In the genomic region with DNA sequence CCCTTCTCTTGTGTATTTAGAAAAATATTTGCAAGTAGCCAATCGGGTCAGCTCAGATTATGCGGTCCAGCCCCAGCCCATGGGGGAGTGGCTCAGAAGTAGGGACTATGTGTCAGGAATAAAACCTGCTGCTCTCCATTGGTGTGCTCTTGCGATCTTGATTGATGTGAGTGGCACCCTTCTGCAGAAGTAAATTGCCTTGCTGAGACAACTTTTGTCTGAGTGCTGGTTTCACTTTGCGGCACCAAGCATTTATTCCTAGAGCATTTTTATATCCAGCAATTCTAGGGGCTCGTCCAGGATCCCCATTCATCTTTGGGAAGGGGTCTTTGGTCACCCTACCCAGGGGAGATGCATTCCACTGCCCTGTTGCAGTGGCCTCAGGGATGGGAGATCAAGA, we compare ENCODE assay signal across 1 cellular context.
TF ChIP-seq lines count a peak whose summit lies in the region.

No MANE protein-coding gene starts in this region.

TF ChIP-seq in HepG2, 621 proteins besides CTCF, POLR2A, EP300 and RAD21:
- TF ChIP-seq ZNF562 (CRISPR knock-in tag; IDR thresholded peaks at IDR 0.05; ENCODE audit: borderline replicate concordance) (peak; percentile 89; the same call in 1 of the 2 replicates), BRCA1 (CRISPR knock-in tag; IDR thresholded peaks at IDR 0.05) (no peak), CCDC6 (CRISPR knock-in tag; IDR thresholded peaks at IDR 0.05) (no peak), CHD4 (IDR thresholded peaks at IDR 0.05; ENCODE audit: borderline replicate concordance, low read length) (no peak), XRCC5 (optimal IDR thresholded peaks at IDR 0.05; ENCODE audit: low read length) (no peak), ZNF772 (CRISPR knock-in tag; IDR thresholded peaks at IDR 0.05) (no peak)
- TF ChIP-seq, protein P1, sequence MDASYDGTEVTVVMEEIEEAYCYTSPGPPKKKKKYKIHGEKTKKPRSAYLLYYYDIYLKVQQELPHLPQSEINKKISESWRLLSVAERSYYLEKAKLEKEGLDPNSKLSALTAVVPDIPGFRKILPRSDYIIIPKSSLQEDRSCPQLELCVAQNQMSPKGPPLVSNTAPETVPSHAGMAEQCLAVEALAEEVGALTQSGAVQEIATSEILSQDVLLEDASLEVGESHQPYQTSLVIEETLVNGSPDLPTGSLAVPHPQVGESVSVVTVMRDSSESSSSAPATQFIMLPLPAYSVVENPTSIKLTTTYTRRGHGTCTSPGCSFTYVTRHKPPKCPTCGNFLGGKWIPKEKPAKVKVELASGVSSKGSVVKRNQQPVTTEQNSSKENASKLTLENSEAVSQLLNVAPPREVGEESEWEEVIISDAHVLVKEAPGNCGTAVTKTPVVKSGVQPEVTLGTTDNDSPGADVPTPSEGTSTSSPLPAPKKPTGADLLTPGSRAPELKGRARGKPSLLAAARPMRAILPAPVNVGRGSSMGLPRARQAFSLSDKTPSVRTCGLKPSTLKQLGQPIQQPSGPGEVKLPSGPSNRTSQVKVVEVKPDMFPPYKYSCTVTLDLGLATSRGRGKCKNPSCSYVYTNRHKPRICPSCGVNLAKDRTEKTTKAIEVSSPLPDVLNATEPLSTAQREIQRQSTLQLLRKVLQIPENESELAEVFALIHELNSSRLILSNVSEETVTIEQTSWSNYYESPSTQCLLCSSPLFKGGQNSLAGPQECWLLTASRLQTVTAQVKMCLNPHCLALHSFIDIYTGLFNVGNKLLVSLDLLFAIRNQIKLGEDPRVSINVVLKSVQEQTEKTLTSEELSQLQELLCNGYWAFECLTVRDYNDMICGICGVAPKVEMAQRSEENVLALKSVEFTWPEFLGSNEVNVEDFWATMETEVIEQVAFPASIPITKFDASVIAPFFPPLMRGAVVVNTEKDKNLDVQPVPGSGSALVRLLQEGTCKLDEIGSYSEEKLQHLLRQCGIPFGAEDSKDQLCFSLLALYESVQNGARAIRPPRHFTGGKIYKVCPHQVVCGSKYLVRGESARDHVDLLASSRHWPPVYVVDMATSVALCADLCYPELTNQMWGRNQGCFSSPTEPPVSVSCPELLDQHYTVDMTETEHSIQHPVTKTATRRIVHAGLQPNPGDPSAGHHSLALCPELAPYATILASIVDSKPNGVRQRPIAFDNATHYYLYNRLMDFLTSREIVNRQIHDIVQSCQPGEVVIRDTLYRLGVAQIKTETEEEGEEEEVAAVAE (CRISPR knock-in tag; IDR thresholded peaks at IDR 0.05; ENCODE audit: borderline replicate concordance) = no peak
